Comparison of ENCODE assay signal across 1 cellular context in the genomic region with DNA sequence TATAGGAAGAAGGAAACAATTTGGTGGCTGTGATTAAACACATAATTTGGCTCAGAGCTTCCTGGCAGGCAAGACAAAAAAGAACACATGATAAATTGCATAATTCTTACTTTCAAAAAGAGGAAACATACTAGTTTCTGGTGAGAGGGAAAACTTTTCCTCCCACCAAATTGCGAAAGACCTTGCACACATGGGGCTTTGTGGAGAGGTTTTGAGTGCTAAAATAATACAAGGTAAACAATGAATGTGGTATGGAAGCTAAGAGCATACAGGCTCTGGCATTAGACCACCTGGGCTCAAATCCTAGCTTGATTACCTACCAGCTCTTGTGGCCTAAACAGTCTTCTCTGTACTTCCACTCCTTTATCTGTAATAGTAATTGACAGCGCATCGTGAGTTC.
TF ChIP-seq lines count a peak whose summit lies in the region.

No MANE protein-coding gene starts in this region.

TF ChIP-seq in GM23338, 12 proteins besides CTCF, POLR2A, EP300 and RAD21 (continued from another document):
- TF ChIP-seq, protein P1, sequence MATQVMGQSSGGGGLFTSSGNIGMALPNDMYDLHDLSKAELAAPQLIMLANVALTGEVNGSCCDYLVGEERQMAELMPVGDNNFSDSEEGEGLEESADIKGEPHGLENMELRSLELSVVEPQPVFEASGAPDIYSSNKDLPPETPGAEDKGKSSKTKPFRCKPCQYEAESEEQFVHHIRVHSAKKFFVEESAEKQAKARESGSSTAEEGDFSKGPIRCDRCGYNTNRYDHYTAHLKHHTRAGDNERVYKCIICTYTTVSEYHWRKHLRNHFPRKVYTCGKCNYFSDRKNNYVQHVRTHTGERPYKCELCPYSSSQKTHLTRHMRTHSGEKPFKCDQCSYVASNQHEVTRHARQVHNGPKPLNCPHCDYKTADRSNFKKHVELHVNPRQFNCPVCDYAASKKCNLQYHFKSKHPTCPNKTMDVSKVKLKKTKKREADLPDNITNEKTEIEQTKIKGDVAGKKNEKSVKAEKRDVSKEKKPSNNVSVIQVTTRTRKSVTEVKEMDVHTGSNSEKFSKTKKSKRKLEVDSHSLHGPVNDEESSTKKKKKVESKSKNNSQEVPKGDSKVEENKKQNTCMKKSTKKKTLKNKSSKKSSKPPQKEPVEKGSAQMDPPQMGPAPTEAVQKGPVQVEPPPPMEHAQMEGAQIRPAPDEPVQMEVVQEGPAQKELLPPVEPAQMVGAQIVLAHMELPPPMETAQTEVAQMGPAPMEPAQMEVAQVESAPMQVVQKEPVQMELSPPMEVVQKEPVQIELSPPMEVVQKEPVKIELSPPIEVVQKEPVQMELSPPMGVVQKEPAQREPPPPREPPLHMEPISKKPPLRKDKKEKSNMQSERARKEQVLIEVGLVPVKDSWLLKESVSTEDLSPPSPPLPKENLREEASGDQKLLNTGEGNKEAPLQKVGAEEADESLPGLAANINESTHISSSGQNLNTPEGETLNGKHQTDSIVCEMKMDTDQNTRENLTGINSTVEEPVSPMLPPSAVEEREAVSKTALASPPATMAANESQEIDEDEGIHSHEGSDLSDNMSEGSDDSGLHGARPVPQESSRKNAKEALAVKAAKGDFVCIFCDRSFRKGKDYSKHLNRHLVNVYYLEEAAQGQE (IDR thresholded peaks at IDR 0.05; ENCODE audit: unreplicated experiment): no peak
TF ChIP-seq in GM23338: peak in this region for 0.
